Comparison of ENCODE assay signal across 14 cellular contexts in the genomic region with DNA sequence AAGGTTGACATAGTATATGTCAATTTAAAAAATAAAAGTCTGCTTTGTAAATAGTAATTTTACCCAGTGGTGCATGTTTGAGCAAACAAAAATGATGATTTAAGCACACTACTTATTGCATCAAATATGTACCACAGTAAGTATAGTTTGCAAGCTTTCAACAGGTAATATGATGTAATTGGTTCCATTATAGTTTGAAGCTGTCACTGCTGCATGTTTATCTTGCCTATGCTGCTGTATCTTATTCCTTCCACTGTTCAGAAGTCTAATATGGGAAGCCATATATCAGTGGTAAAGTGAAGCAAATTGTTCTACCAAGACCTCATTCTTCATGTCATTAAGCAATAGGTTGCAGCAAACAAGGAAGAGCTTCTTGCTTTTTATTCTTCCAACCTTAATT.
"Had no signal": no experiment of that assay in that cellular context is flagged by ENCODE, and none has a peak within 500 bp of the region (broad histone marks: within the 10 kb centered on the region; RNA-seq: fewer than 3 reads in every experiment).

No MANE protein-coding gene starts in this region.

- DNase-seq: activated CD4-positive, alpha-beta T cell treated with anti-CD3 and anti-CD28 coated beads, Interleukin-2, amount 50 U/mL, for 4 hours; activated CD8-positive, alpha-beta memory T cell treated with anti-CD3 and anti-CD28 coated beads, Interleukin-2, amount 10 ng/mL, durations not matched to agents 7 days and 5 days; activated effector memory CD4-positive, alpha-beta T cell treated with Interleukin-2 at 50 U/mL for 16 hours; activated T-cell treated with anti-CD3 and anti-CD28 coated beads, Interleukin-2, amount 50 U/mL, for 24 hours; amniotic stem cell; body of pancreas; central memory CD4-positive, alpha-beta T cell; effector memory CD8-positive, alpha-beta T cell; kidney; left ventricle myocardium superior; mesenchymal stem cell; psoas muscle; stimulated activated CD4-positive, alpha-beta T cell treated with anti-CD3 and anti-CD28 coated beads, Interleukin-2, amount 100 ng/mL, for 24 hours; stimulated activated naive CD4-positive, alpha-beta T cell had no signal
